15 cellular contexts compared by ENCODE assay signal in genomic region chr6:2771021-2771558, GRCh38. TPM values are rescaled to one million over a fixed set of nuclear protein-coding genes. Genes with fewer than 3 reads are reported as not detected.
DNase-seq lines count a peak whose midpoint lies in the region; TF ChIP-seq lines count a peak whose summit lies in the region.
"Had no signal": no experiment of that assay in that cellular context is flagged by ENCODE, and none has a peak within 500 bp of the region (broad histone marks: within the 10 kb centered on the region; RNA-seq: fewer than 3 reads in every experiment).

No MANE protein-coding gene starts in this region.

- peaks cover 42 to 51% (median 48%) of the 10 kb centered on the region in 3 donors for H3K4me1 ChIP-seq in skeletal muscle tissue (ENCODE audit: control insufficient read depth in 3 of 3, insufficient read depth in 3 of 3, low read length in 3 of 3)

- no peak for TF ChIP-seq CTCF in HFFc6 (IDR thresholded peaks at IDR 0.05)

- H3K27me3 Mint-ChIP-seq in activated naive CD4-positive, alpha-beta T cell treated with anti-CD3 and anti-CD28 coated beads, Interleukin-2, amount 50 U/mL, for 24 hours = no peaks in the 10 kb centered on the region
- H3K27me3 Mint-ChIP-seq in HFFc6 (ENCODE audit: insufficient read depth) = 0 out of 2 replicates have a peak, but pooled peaks cover 1% of the 10 kb centered on the region
- H3K27me3 Mint-ChIP-seq: CD8-positive, alpha-beta memory T cell had no signal

- peaks cover 0 to 15% (median 12%) of the 10 kb centered on the region in 3 donors for H3K36me3 ChIP-seq in skeletal muscle tissue (ENCODE audit: control insufficient read depth in 3 of 3, insufficient read depth in 3 of 3, low read length in 3 of 3)

- H3K4me3 ChIP-seq in skeletal muscle tissue (ENCODE audit: low read length in 3 of 3) = peak overlapping the region in 2 of 3 donors; percentile 8 to 11
- H3K4me3 ChIP-seq: BLaER1 had no signal

- H3K9me3 Mint-ChIP-seq in activated naive CD4-positive, alpha-beta T cell treated with anti-CD3 and anti-CD28 coated beads, Interleukin-2, amount 50 U/mL, for 24 hours = no peaks in the 10 kb centered on the region
- H3K9me3 Mint-ChIP-seq in HFFc6 = no peaks in the 10 kb centered on the region
- H3K9me3 Mint-ChIP-seq: CD8-positive, alpha-beta memory T cell had no signal

- H3K4me1 Mint-ChIP-seq in activated naive CD4-positive, alpha-beta T cell treated with anti-CD3 and anti-CD28 coated beads, Interleukin-2, amount 50 U/mL, for 24 hours = peaks cover 83% of the 10 kb centered on the region
- H3K4me1 Mint-ChIP-seq in HFFc6 (ENCODE audit: low read depth) = peaks cover 60% of the 10 kb centered on the region

- no peak overlapping the region for H3K27ac Mint-ChIP-seq in activated naive CD4-positive, alpha-beta T cell treated with anti-CD3 and anti-CD28 coated beads, Interleukin-2, amount 50 U/mL, for 24 hours
- H3K27ac Mint-ChIP-seq in HFFc6 = peak overlapping the region; percentile 35; the same call in 1 of the 2 replicates
- H3K27ac Mint-ChIP-seq: CD8-positive, alpha-beta memory T cell had no signal

- peak overlapping the region in 1 of 3 donors; percentile 26 for H3K9ac ChIP-seq in skeletal muscle tissue (ENCODE audit: low read depth in 1 of 3, low read length in 3 of 3)
- H3K9ac ChIP-seq: BLaER1 had no signal

- H3K27me3 ChIP-seq in skeletal muscle tissue (ENCODE audit: control insufficient read depth in 3 of 3, insufficient read depth in 3 of 3, low read length in 3 of 3) = no peaks in the 10 kb centered on the region
- H3K27me3 ChIP-seq: BLaER1 had no signal

- H3K4me3 Mint-ChIP-seq in activated naive CD4-positive, alpha-beta T cell treated with anti-CD3 and anti-CD28 coated beads, Interleukin-2, amount 50 U/mL, for 24 hours = peak overlapping the region; percentile 19
- no peak overlapping the region for H3K4me3 Mint-ChIP-seq in HFFc6

- H3K9me3 ChIP-seq in skeletal muscle tissue (ENCODE audit: control insufficient read depth in 3 of 3, low read length in 3 of 3) = no peaks in the 10 kb centered on the region
- H3K9me3 ChIP-seq: BLaER1 had no signal

- no peak for DNase-seq in activated naive CD4-positive, alpha-beta T cell treated with anti-CD3 and anti-CD28 coated beads, Interleukin-2, amount 50 U/mL, for 16 hours
- DNase-seq in HFFc6 (no peak), myocyte (ENCODE audit: low read depth) (peak; percentile 87), NCI-H1092 treated with DMSO at 0.1 percent for 48 hours (lab: John Stamatoyannopoulos, UW) (no peak), COR-L47 (lab: John Stamatoyannopoulos, UW) (no peak), H4 (ENCODE audit: low spot score) (no peak)
- DNase-seq: CD8-positive, alpha-beta memory T cell; MM.1S; NCI-H2029; NCI-H2171; NCI-H446; SHP77 treated with DMSO at 0.1 percent for 48 hours had no signal

- H3K36me3 Mint-ChIP-seq in activated naive CD4-positive, alpha-beta T cell treated with anti-CD3 and anti-CD28 coated beads, Interleukin-2, amount 50 U/mL, for 24 hours = peaks cover 6% of the 10 kb centered on the region
- peaks cover 20% of the 10 kb centered on the region for H3K36me3 Mint-ChIP-seq in HFFc6 (ENCODE audit: low read depth)

- H3K27ac ChIP-seq in skeletal muscle tissue (ENCODE audit: low read depth, low read length) = peak overlapping the region; percentile 6
- H3K27ac ChIP-seq: BLaER1 had no signal

RNA-seq across cellular contexts. Expression of gene WRNIP1, which starts 5.9 kb away (rescaled TPM):
- total RNA-seq in HFFc6 (2021; fragmentation: NEBNext Ultra II Directional; extraction: Animal tissue kit (Norgen Biotek cat#: 25700)) = 10 to 100 TPM; 31.9 to 40.4 (median 33.5) TPM
- total RNA-seq in myocyte (105 and 133 TPM in 2 replicates), skeletal muscle tissue (27.7 TPM)
- polyA plus RNA-seq in myocyte (2012) = 51.2 TPM
- 63.4 and 69.0 TPM in 2 replicates for total RNA-seq in H4 (2014; rRNA removed; shearing (Covaris generic))

RNA-seq across cellular contexts. Expression of gene MYLK4, which starts 20.4 kb away (rescaled TPM):
- under 1 TPM; 0.10 to 0.21 (median 0.12) TPM for total RNA-seq in HFFc6 (2021; fragmentation: NEBNext Ultra II Directional; extraction: Animal tissue kit (Norgen Biotek cat#: 25700))
- total RNA-seq in myocyte = 5.6 and 9.4 TPM in 2 replicates
- 1.1 TPM for polyA plus RNA-seq in myocyte (2012)
- total RNA-seq in skeletal muscle tissue = 5.7 TPM
- total RNA-seq in H4 (2014; rRNA removed; shearing (Covaris generic)) = 0.10 and 0.48 TPM in 2 replicates
